In genomic region chr9:88747768-88748167, GRCh38 we compare ENCODE assay signal across 12 cellular contexts.
DNase-seq lines count a peak whose midpoint lies in the region; ATAC-seq, FAIRE-seq and TF ChIP-seq lines count a peak whose summit lies in the region.
"Had no signal": no experiment of that assay in that cellular context is flagged by ENCODE, and none has a peak within 500 bp of the region (broad histone marks: within the 10 kb centered on the region; RNA-seq: fewer than 3 reads in every experiment).

No MANE protein-coding gene starts in this region.

- H3K27ac ChIP-seq in pancreas (no peak overlapping the region), suprapubic skin (no peak overlapping the region)
- no peak overlapping the region for H3K27ac ChIP-seq in CD8-positive, alpha-beta T cell (ENCODE audit: low read depth, low read length)

- peaks cover 15% of the 10 kb centered on the region for H3K27me3 Mint-ChIP-seq in CD8-positive, alpha-beta T cell (ENCODE audit: low read depth)

- H3K36me3 Mint-ChIP-seq in CD8-positive, alpha-beta T cell, result no peaks in the 10 kb centered on the region

- DNase-seq in GM04504 (ENCODE audit: low read depth), result peak; percentile 88
- peak; percentile 37 for DNase-seq in RKO (ENCODE audit: low spot score)
- DNase-seq in fibroblast of mammary gland (ENCODE audit: low read depth), result peak; percentile 99
- DNase-seq in pancreas, result no peak
- no peak for DNase-seq in DMS153 (lab: John Stamatoyannopoulos, UW)
- no peak for DNase-seq in CD8-positive, alpha-beta T cell
- no peak for DNase-seq in suprapubic skin (ENCODE audit: low spot score in 2 of 2)
- no peak for DNase-seq in NCI-H2107 treated with DMSO at 0.1 percent for 48 hours (lab: John Stamatoyannopoulos, UW; ENCODE audit: unreplicated experiment)
- DNase-seq: cerebellar nuclear complex, SW 1271 had no signal

- H3K27ac Mint-ChIP-seq in CD8-positive, alpha-beta T cell, result no peak overlapping the region
- H3K27ac Mint-ChIP-seq: progenitor cell of endocrine pancreas had no signal

- CTCF ChIA-PET in CD8-positive, alpha-beta T cell (lab: Charles Lee), result no interaction called here

- 58 to 64% methylated on average over 5 of the region's 5 CpGs for WGBS in pancreas, 2 donors
- WGBS in suprapubic skin, result 36% methylated on average over 5 of the region's 5 CpGs

- POLR2A ChIA-PET in CD8-positive, alpha-beta T cell (lab: Charles Lee), result no interaction called here

- intact Hi-C loops in pancreas (cut with DNase I), result no loop called here
- intact Hi-C loops in CD8-positive, alpha-beta T cell (cut with DNase I, micrococcal nuclease), result no loop called here

- no peaks in the 10 kb centered on the region for H3K9me3 Mint-ChIP-seq in CD8-positive, alpha-beta T cell

- no peak for TF ChIP-seq POLR2A in suprapubic skin (IDR thresholded peaks at IDR 0.05)

- H3K36me3 ChIP-seq in pancreas (no peaks in the 10 kb centered on the region), suprapubic skin (no peaks in the 10 kb centered on the region)
- no peaks in the 10 kb centered on the region for H3K36me3 ChIP-seq in CD8-positive, alpha-beta T cell (ENCODE audit: insufficient read depth, low read length)
- H3K36me3 ChIP-seq: upper lobe of left lung had no signal

- TF ChIP-seq CTCF in fibroblast of mammary gland (conservative IDR thresholded peaks at IDR 0.05; ENCODE audit: control insufficient read depth, insufficient read depth, low read depth, low read length), result no peak
- TF ChIP-seq CTCF in pancreas (IDR thresholded peaks at IDR 0.05), result no peak
- no peak for TF ChIP-seq CTCF in CD8-positive, alpha-beta T cell (IDR thresholded peaks at IDR 0.05)
- no peak for TF ChIP-seq CTCF in suprapubic skin (IDR thresholded peaks at IDR 0.05)

- H3K27me3 ChIP-seq in pancreas (no peaks in the 10 kb centered on the region), suprapubic skin (no peaks in the 10 kb centered on the region)
- no peaks in the 10 kb centered on the region for H3K27me3 ChIP-seq in CD8-positive, alpha-beta T cell (ENCODE audit: insufficient read depth, low read length)
- H3K27me3 ChIP-seq: upper lobe of left lung had no signal

- no peak for TF ChIP-seq EP300 in suprapubic skin (IDR thresholded peaks at IDR 0.05)

- peak in 3 of 4 donors; percentile 55 to 76 (median 67) for ATAC-seq in pancreas
- no peak for ATAC-seq in CD8-positive, alpha-beta T cell

- H3K4me1 Mint-ChIP-seq in CD8-positive, alpha-beta T cell (ENCODE audit: low read depth), result no peaks in the 10 kb centered on the region

- H3K4me3 Mint-ChIP-seq in CD8-positive, alpha-beta T cell, result no peak overlapping the region

- no peaks in the 10 kb centered on the region for H3K4me1 ChIP-seq in pancreas
- no peaks in the 10 kb centered on the region for H3K4me1 ChIP-seq in CD8-positive, alpha-beta T cell (ENCODE audit: insufficient read depth, low read length)
- peaks cover 21% of the 10 kb centered on the region for H3K4me1 ChIP-seq in suprapubic skin

- no peaks in the 10 kb centered on the region for H3K9me3 ChIP-seq in pancreas
- H3K9me3 ChIP-seq in CD8-positive, alpha-beta T cell (ENCODE audit: low read length), result no peaks in the 10 kb centered on the region
- H3K9me3 ChIP-seq in suprapubic skin, result no peaks in the 10 kb centered on the region
- H3K9me3 ChIP-seq: upper lobe of left lung had no signal

- FAIRE-seq in pancreas (lab: Jason Lieb, UNC), result no peak

- H3K4me3 ChIP-seq in fibroblast of mammary gland (ENCODE audit: control insufficient read depth, low read depth, low read length) (no peak overlapping the region), pancreas (no peak overlapping the region), suprapubic skin (no peak overlapping the region)
- no peak overlapping the region for H3K4me3 ChIP-seq in CD8-positive, alpha-beta T cell (ENCODE audit: low read depth, low read length)
- H3K4me3 ChIP-seq: upper lobe of left lung had no signal

Comparison
In these comparisons a context has a peak if more than half of its experiments do, and no peak if none do; other contexts are left out.
1. DNase-seq: peak in GM04504 (single experiment), RKO (single experiment) and fibroblast of mammary gland (single experiment); none in pancreas (0 of 6), DMS153 (single experiment), CD8-positive, alpha-beta T cell (0 of 7), suprapubic skin (0 of 2) and NCI-H2107 treated with DMSO at 0.1 percent for 48 hours (single experiment).